Comparison of ENCODE assay signal across 8 cellular contexts in genomic region chr11:77407613-77408012, GRCh38.
DNase-seq lines count a peak whose midpoint lies in the region; ATAC-seq and TF ChIP-seq lines count a peak whose summit lies in the region.

No MANE protein-coding gene starts in this region.

- H3K4me3 ChIP-seq in PC-3 (ENCODE audit: low read length) (peak overlapping the region; percentile 2; the same call in 1 of the 2 replicates), esophagus muscularis mucosa (no peak overlapping the region), skeletal muscle satellite cell (ENCODE audit: low read length) (no peak overlapping the region), sigmoid colon (no peak overlapping the region)

- H3K4me1 ChIP-seq in PC-3 (ENCODE audit: insufficient read depth, low read length) = peaks cover 28% of the 10 kb centered on the region
- peaks cover 9 to 71% (median 51%) of the 10 kb centered on the region in 4 donors for H3K4me1 ChIP-seq in esophagus muscularis mucosa
- peaks cover 26% of the 10 kb centered on the region for H3K4me1 ChIP-seq in skeletal muscle satellite cell (ENCODE audit: control insufficient read depth, insufficient read depth, low read length)
- peaks cover 0 to 57% (median 44%) of the 10 kb centered on the region in 4 donors for H3K4me1 ChIP-seq in sigmoid colon

- no peak overlapping the region for H3K27ac Mint-ChIP-seq in endothelial cell (ENCODE audit: unreplicated experiment)

- H3K27me3 ChIP-seq in PC-3 (ENCODE audit: low read length) (no peaks in the 10 kb centered on the region), esophagus muscularis mucosa (no peaks in the 10 kb centered on the region), skeletal muscle satellite cell (ENCODE audit: control insufficient read depth, insufficient read depth, low read length) (no peaks in the 10 kb centered on the region), sigmoid colon (no peaks in the 10 kb centered on the region)

- DNase-seq in HCEC 1CT (peak; percentile 91), PC-3 (peak; percentile 99), esophagus muscularis mucosa (ENCODE audit: extremely low spot score) (no peak), NCI-H1694 (lab: John Stamatoyannopoulos, UW) (no peak), endothelial cell (ENCODE audit: low spot score) (no peak), sigmoid colon (no peak)

- no peaks in the 10 kb centered on the region for H3K79me2 ChIP-seq in PC-3 (ENCODE audit: low read length)

- H3K9ac ChIP-seq in PC-3 (ENCODE audit: low read length) (no peak overlapping the region), skeletal muscle satellite cell (ENCODE audit: low read depth, low read length) (no peak overlapping the region)

- no TSS peak for BruUV-seq in PC-3 (replicated peaks; lab: Mats Ljungman, UMichigan)

- TF ChIP-seq EP300 in esophagus muscularis mucosa (IDR thresholded peaks at IDR 0.05) (no peak), sigmoid colon (IDR thresholded peaks at IDR 0.05) (no peak)

- CTCF ChIA-PET in PC-3 (lab: Charles Lee) = interaction anchor here (0.6 to 1.0 kb wide), 2 partner anchors 212 to 219 kb away, joined by 3 to 8 read pairs; no protein-coding TSS in a partner anchor

- no peaks in the 10 kb centered on the region for H3F3A ChIP-seq in PC-3 (ENCODE audit: low read length, unreplicated experiment)

- H3K9me3 Mint-ChIP-seq in endothelial cell (ENCODE audit: unreplicated experiment) = no peaks in the 10 kb centered on the region

- no peak overlapping the region for H3K4me3 Mint-ChIP-seq in endothelial cell (ENCODE audit: unreplicated experiment)

- TF ChIP-seq CTCF in PC-3 (conservative IDR thresholded peaks at IDR 0.05; ENCODE audit: low read depth, low read length) (no peak), esophagus muscularis mucosa (IDR thresholded peaks at IDR 0.05) (no peak), endothelial cell (IDR thresholded peaks at IDR 0.05; ENCODE audit: unreplicated experiment) (no peak), sigmoid colon (IDR thresholded peaks at IDR 0.05) (no peak)

- TF ChIP-seq POLR2A in esophagus muscularis mucosa (IDR thresholded peaks at IDR 0.05; ENCODE audit: low read depth) (no peak), sigmoid colon (IDR thresholded peaks at IDR 0.05) (no peak)

- H3K9me3 ChIP-seq in PC-3 (ENCODE audit: low read length) (no peaks in the 10 kb centered on the region), esophagus muscularis mucosa (no peaks in the 10 kb centered on the region), skeletal muscle satellite cell (replicated peaks; ENCODE audit: low read length) (no peaks in the 10 kb centered on the region), sigmoid colon (no peaks in the 10 kb centered on the region)

- POLR2A ChIA-PET in PC-3 (lab: Charles Lee; ENCODE audit: unreplicated experiment) = no interaction called here

- intact Hi-C loops in PC-3 (cut with micrococcal nuclease) (loop anchor here (2.0 to 10.0 kb wide), 2 partner anchors 33 to 213 kb away; no protein-coding TSS in a partner anchor), esophagus muscularis mucosa (cut with DNase I) (no loop called here), sigmoid colon (cut with DNase I) (no loop called here)

- peaks cover 41% of the 10 kb centered on the region for H3K4me1 Mint-ChIP-seq in endothelial cell (ENCODE audit: unreplicated experiment)

- peak overlapping the region; percentile 67 for H3K4me2 ChIP-seq in PC-3 (ENCODE audit: low read length)
- H3K4me2 ChIP-seq in skeletal muscle satellite cell (ENCODE audit: low read length) = peak overlapping the region; percentile 71

- H3K27me3 Mint-ChIP-seq in endothelial cell (ENCODE audit: unreplicated experiment) = peaks cover 3% of the 10 kb centered on the region

- H4K20me1 ChIP-seq in PC-3 (ENCODE audit: low read length) = no peaks in the 10 kb centered on the region

- no peaks in the 10 kb centered on the region for H3K36me3 Mint-ChIP-seq in endothelial cell (ENCODE audit: low read depth, unreplicated experiment)

- H3K36me3 ChIP-seq in PC-3 (ENCODE audit: low read depth, low read length) (no peaks in the 10 kb centered on the region), esophagus muscularis mucosa (no peaks in the 10 kb centered on the region), skeletal muscle satellite cell (ENCODE audit: insufficient read depth, low read length) (no peaks in the 10 kb centered on the region), sigmoid colon (no peaks in the 10 kb centered on the region)

- peak; percentile 84 for ATAC-seq in PC-3
- ATAC-seq in GM18520 (IDR thresholded peaks at IDR 0.05; ENCODE audit: unreplicated experiment) = no peak

- H3K9me2 ChIP-seq in PC-3 (replicated peaks; ENCODE audit: low read length) = no peaks in the 10 kb centered on the region

- H3K27ac ChIP-seq in PC-3 (ENCODE audit: low read length) (peak overlapping the region; percentile 28; the same call in 1 of the 2 replicates), esophagus muscularis mucosa (replicated peaks in 1 of 4) (peak overlapping the region in 3 of 4 donors; percentile 24 to 43 (median 33)), sigmoid colon (peak overlapping the region in 2 of 4 donors; percentile 9 to 62)

- no peak overlapping the region for H2AFZ ChIP-seq in PC-3 (ENCODE audit: low read length)

- 8% methylated on average over 4 of the region's 4 CpGs for WGBS in esophagus muscularis mucosa
- WGBS in sigmoid colon, 2 donors = 11 to 30% methylated on average over 4 of the region's 4 CpGs

Comparison
In these comparisons a context has a peak if more than half of its experiments do, and no peak if none do; other contexts are left out.
1. DNase-seq: peak in HCEC 1CT (single experiment) and PC-3 (single experiment); none in esophagus muscularis mucosa (single experiment), NCI-H1694 (single experiment), endothelial cell (single experiment) and sigmoid colon (single experiment).